Comparison of ENCODE assay signal across 9 cellular contexts in the genomic region with DNA sequence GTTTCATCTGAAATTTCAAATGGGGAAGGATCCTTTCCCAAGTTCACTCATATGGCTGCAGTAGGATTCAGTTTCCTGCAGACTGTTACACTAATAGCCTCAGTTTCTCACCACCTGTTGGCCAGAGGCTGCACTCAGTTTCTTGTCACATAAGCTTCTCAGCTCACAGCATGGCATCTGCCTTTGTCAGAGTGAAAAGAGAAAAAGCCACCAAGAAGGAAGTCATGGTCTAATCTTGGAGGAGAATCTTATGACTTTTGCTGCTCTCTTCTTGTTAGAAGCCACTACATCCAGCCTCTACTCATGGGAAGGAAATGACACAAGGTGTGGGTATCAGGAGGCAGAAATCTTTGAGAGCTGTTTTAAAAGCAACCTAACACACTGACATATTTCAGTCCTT. TPM values are rescaled to one million over a fixed set of nuclear protein-coding genes. Genes with fewer than 3 reads are reported as not detected.
DNase-seq lines count a peak whose midpoint lies in the region; ATAC-seq, FAIRE-seq and TF ChIP-seq lines count a peak whose summit lies in the region.
"Had no signal": no experiment of that assay in that cellular context is flagged by ENCODE, and none has a peak within 500 bp of the region (broad histone marks: within the 10 kb centered on the region; RNA-seq: fewer than 3 reads in every experiment).

No MANE protein-coding gene starts in this region.

- ATAC-seq in GM18907 (IDR thresholded peaks at IDR 0.05; ENCODE audit: unreplicated experiment) (peak; percentile 63), naive B cell (ENCODE audit: low read depth in 2 of 2) (peak; percentile 33 to 34)

- no peaks in the 10 kb centered on the region for H3K36me3 ChIP-seq in HEK293 (ENCODE audit: control insufficient read depth in 2 of 2, insufficient read depth in 1 of 2, low read length in 2 of 2)
- H3K36me3 ChIP-seq in KOPT-K1 (ENCODE audit: insufficient read depth, low read length), result no peaks in the 10 kb centered on the region
- H3K36me3 ChIP-seq: neutrophil had no signal

- H3K4me1 Mint-ChIP-seq in naive B cell, result peaks cover 43 to 69% (median 59%) of the 10 kb centered on the region in 3 donors

- FAIRE-seq in urothelium cell line (lab: Jason Lieb, UNC), result no peak

- CTCF ChIA-PET in HEK293 (lab: Yijun Ruan, JAX), result interaction anchor here (0.7 kb wide), 1 partner anchor 323 kb away, joined by 3 read pairs; no protein-coding TSS in a partner anchor

- H3K36me3 Mint-ChIP-seq in naive B cell, result peaks cover 5 to 18% of the 10 kb centered on the region in 2 donors

- H3K9me3 ChIP-seq in HEK293 (ENCODE audit: control insufficient read depth, insufficient read depth, low read depth, low read length) (no peaks in the 10 kb centered on the region), KOPT-K1 (ENCODE audit: insufficient read depth, low read length, poor library complexity, severe bottlenecking) (no peaks in the 10 kb centered on the region)
- H3K9me3 ChIP-seq: neutrophil had no signal

- no peaks in the 10 kb centered on the region for H3K4me1 ChIP-seq in HEK293 (ENCODE audit: control insufficient read depth, insufficient read depth, low read length)

- POLR2A ChIA-PET in HEK293 (lab: Yijun Ruan, JAX), result no interaction called here

- H3K27ac Mint-ChIP-seq in naive B cell, result peak overlapping the region; percentile 96 to 100 (median 98)

- DNase-seq in naive B cell (peak; percentile 34), urothelium cell line (ENCODE audit: low spot score) (no peak), HuH-7 (ENCODE audit: low spot score) (no peak), NCI-H526 treated with DMSO at 0.1 percent for 48 hours (lab: John Stamatoyannopoulos, UW) (no peak)
- DNase-seq: T-helper 9 cell had no signal

- H3K4me3 ChIP-seq in HEK293 (ENCODE audit: low read depth, low read length), result no peak overlapping the region

- H3K27ac ChIP-seq in HEK293 (ENCODE audit: extremely low read depth, low read depth, low read length) (no peak overlapping the region), KOPT-K1 (ENCODE audit: low read depth, low read length, poor library complexity, severe bottlenecking) (peak overlapping the region; percentile 67)
- H3K27ac ChIP-seq: neutrophil had no signal

- H3K9me3 Mint-ChIP-seq in naive B cell, result peaks cover 0 to 6% (median 0%) of the 10 kb centered on the region in 7 donors

- no peaks in the 10 kb centered on the region for H3K27me3 Mint-ChIP-seq in naive B cell

- peak overlapping the region in 7 of 8 donors; percentile 25 to 87 (median 61) for H3K4me3 Mint-ChIP-seq in naive B cell

- TF ChIP-seq CTCF in HEK293 (tag by site-specific recombination; IDR thresholded peaks at IDR 0.05), result no peak

TF ChIP-seq in HEK293, 187 proteins besides CTCF, POLR2A, EP300 and RAD21:
- peak; percentile 17 for TF ChIP-seq SETDB1 (IDR thresholded peaks at IDR 0.05; ENCODE audit: insufficient read length, low read length)
- TF ChIP-seq ZNF776 (tag by site-specific recombination; IDR thresholded peaks at IDR 0.05; ENCODE audit: borderline replicate concordance), result no peak

RNA-seq across cellular contexts. Expression of a gene that starts 39.4 kb away (rescaled TPM):
- 1,000 to 10,000 TPM in 3 of 6 donors, 100 to 1,000 TPM in 3; 644 to 1,809 (median 1,004) TPM for polyA plus RNA-seq in naive B cell (ENCODE audit: low read depth in 6 of 6)
